ENCODE assay signal across 1 cellular context in the genomic region with DNA sequence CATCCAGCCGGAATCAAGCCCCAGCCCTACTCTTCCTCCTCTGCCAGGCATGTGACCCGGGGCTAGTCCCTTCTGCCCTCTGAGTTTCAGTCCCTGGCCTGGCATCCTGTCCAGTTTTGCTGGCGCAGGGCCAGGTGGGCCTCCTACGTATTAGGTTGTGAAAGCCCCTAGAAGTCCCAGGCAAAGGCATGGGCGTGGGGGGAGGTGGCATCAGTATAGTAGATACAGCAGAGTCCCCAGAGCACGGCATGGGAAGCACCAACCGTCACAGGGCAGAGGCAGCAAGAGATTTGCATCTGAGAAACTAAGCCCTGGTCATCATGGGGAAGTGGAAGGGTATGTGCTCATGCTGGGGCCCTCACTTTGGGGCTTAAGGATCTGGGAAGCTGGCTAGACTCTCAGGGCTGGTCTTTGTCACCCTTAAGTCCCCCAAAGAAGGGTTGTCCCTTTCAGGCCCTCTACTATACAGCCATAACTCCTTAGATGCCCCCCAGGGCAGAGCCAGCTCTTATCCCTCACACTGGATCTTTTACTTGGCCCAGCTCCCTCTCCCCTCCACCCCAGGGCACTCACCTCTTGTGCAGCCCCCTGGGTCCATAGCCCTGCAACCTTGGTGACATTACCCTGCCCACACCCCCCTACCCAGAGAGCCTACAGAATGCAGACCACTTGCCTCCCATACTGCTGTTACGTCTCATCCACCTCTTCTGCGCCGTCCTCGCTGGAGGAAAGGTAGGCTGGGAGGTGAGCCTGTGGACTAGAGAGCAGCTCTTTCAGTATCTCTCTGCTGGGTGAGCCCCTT.
A peak's percentile ranks its signal among the peaks of the same experiment; 100 is the strongest.
TF ChIP-seq lines count a peak whose summit lies in the region.

No MANE protein-coding gene starts in this region.

TF ChIP-seq in GM12878, 131 proteins besides CTCF, POLR2A, EP300 and RAD21 (continued from another document and continues in another):
- TF ChIP-seq, protein P1, sequence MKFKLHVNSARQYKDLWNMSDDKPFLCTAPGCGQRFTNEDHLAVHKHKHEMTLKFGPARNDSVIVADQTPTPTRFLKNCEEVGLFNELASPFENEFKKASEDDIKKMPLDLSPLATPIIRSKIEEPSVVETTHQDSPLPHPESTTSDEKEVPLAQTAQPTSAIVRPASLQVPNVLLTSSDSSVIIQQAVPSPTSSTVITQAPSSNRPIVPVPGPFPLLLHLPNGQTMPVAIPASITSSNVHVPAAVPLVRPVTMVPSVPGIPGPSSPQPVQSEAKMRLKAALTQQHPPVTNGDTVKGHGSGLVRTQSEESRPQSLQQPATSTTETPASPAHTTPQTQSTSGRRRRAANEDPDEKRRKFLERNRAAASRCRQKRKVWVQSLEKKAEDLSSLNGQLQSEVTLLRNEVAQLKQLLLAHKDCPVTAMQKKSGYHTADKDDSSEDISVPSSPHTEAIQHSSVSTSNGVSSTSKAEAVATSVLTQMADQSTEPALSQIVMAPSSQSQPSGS (IDR thresholded peaks at IDR 0.05; ENCODE audit: low read length): no peak
- no peak for TF ChIP-seq TCF3 (IDR thresholded peaks at IDR 0.05; ENCODE audit: borderline replicate concordance, insufficient read depth, low read depth, low read length)
- TF ChIP-seq, protein P2, sequence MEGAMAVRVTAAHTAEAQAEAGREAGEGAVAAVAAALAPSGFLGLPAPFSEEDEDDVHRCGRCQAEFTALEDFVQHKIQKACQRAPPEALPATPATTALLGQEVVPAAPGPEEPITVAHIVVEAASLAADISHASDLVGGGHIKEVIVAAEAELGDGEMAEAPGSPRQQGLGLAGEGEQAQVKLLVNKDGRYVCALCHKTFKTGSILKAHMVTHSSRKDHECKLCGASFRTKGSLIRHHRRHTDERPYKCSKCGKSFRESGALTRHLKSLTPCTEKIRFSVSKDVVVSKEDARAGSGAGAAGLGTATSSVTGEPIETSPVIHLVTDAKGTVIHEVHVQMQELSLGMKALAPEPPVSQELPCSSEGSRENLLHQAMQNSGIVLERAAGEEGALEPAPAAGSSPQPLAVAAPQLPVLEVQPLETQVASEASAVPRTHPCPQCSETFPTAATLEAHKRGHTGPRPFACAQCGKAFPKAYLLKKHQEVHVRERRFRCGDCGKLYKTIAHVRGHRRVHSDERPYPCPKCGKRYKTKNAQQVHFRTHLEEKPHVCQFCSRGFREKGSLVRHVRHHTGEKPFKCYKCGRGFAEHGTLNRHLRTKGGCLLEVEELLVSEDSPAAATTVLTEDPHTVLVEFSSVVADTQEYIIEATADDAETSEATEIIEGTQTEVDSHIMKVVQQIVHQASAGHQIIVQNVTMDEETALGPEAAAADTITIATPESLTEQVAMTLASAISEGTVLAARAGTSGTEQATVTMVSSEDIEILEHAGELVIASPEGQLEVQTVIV (IDR thresholded peaks at IDR 0.05; ENCODE audit: borderline replicate concordance, partially characterized antibody): no peak
- TF ChIP-seq FOXK2 (IDR thresholded peaks at IDR 0.05): no peak
- TF ChIP-seq SP1 (IDR thresholded peaks at IDR 0.05; ENCODE audit: low read depth, low read length): no peak
- TF ChIP-seq CREM (IDR thresholded peaks at IDR 0.05; ENCODE audit: low read depth): peak; percentile 64; the same call in 1 of the 2 replicates
- no peak for TF ChIP-seq KAT2A (conservative IDR thresholded peaks at IDR 0.05; ENCODE audit: control insufficient read depth, low read depth, low read length)
- TF ChIP-seq, protein P3, sequence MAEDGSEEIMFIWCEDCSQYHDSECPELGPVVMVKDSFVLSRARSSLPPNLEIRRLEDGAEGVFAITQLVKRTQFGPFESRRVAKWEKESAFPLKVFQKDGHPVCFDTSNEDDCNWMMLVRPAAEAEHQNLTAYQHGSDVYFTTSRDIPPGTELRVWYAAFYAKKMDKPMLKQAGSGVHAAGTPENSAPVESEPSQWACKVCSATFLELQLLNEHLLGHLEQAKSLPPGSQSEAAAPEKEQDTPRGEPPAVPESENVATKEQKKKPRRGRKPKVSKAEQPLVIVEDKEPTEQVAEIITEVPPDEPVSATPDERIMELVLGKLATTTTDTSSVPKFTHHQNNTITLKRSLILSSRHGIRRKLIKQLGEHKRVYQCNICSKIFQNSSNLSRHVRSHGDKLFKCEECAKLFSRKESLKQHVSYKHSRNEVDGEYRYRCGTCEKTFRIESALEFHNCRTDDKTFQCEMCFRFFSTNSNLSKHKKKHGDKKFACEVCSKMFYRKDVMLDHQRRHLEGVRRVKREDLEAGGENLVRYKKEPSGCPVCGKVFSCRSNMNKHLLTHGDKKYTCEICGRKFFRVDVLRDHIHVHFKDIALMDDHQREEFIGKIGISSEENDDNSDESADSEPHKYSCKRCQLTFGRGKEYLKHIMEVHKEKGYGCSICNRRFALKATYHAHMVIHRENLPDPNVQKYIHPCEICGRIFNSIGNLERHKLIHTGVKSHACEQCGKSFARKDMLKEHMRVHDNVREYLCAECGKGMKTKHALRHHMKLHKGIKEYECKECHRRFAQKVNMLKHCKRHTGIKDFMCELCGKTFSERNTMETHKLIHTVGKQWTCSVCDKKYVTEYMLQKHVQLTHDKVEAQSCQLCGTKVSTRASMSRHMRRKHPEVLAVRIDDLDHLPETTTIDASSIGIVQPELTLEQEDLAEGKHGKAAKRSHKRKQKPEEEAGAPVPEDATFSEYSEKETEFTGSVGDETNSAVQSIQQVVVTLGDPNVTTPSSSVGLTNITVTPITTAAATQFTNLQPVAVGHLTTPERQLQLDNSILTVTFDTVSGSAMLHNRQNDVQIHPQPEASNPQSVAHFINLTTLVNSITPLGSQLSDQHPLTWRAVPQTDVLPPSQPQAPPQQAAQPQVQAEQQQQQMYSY (CRISPR knock-in tag; IDR thresholded peaks at IDR 0.05): no peak
- no peak for TF ChIP-seq SMAD5 (IDR thresholded peaks at IDR 0.05; ENCODE audit: low read depth)
- TF ChIP-seq POLR2AphosphoS2 (IDR thresholded peaks at IDR 0.05; ENCODE audit: low read depth, low read length): no peak
- TF ChIP-seq, protein P4, sequence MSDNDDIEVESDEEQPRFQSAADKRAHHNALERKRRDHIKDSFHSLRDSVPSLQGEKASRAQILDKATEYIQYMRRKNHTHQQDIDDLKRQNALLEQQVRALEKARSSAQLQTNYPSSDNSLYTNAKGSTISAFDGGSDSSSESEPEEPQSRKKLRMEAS (IDR thresholded peaks at IDR 0.05; ENCODE audit: low read depth, low read length): no peak
- TF ChIP-seq JUND (IDR thresholded peaks at IDR 0.05; ENCODE audit: low read depth, low read length): no peak
- no peak for TF ChIP-seq IRF4 (IDR thresholded peaks at IDR 0.05; ENCODE audit: low read depth, low read length)
- TF ChIP-seq, protein P5, sequence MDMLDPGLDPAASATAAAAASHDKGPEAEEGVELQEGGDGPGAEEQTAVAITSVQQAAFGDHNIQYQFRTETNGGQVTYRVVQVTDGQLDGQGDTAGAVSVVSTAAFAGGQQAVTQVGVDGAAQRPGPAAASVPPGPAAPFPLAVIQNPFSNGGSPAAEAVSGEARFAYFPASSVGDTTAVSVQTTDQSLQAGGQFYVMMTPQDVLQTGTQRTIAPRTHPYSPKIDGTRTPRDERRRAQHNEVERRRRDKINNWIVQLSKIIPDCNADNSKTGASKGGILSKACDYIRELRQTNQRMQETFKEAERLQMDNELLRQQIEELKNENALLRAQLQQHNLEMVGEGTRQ (IDR thresholded peaks at IDR 0.05; ENCODE audit: borderline replicate concordance, low read depth, low read length): no peak
- 0 out of 2 replicates have a peak, but pooled peaks have one; percentile 83 for TF ChIP-seq DPF2 (IDR thresholded peaks at IDR 0.05)
- TF ChIP-seq RFX5 (IDR thresholded peaks at IDR 0.05; ENCODE audit: low read depth, low read length): no peak
- TF ChIP-seq GATAD2B (conservative IDR thresholded peaks at IDR 0.05; ENCODE audit: low read depth): peak; percentile 94
- TF ChIP-seq, protein P6, sequence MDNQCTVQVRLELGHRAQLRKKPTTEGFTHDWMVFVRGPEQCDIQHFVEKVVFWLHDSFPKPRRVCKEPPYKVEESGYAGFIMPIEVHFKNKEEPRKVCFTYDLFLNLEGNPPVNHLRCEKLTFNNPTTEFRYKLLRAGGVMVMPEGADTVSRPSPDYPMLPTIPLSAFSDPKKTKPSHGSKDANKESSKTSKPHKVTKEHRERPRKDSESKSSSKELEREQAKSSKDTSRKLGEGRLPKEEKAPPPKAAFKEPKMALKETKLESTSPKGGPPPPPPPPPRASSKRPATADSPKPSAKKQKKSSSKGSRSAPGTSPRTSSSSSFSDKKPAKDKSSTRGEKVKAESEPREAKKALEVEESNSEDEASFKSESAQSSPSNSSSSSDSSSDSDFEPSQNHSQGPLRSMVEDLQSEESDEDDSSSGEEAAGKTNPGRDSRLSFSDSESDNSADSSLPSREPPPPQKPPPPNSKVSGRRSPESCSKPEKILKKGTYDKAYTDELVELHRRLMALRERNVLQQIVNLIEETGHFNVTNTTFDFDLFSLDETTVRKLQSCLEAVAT (IDR thresholded peaks at IDR 0.05): no peak
- no peak for TF ChIP-seq KDM1A (IDR thresholded peaks at IDR 0.05; ENCODE audit: borderline replicate concordance)
- TF ChIP-seq ATF7 (IDR thresholded peaks at IDR 0.05; ENCODE audit: low read depth): peak; percentile 58
- peak; percentile 94 for TF ChIP-seq IKZF1 (conservative IDR thresholded peaks at IDR 0.05)
- no peak for TF ChIP-seq HCFC1 (IDR thresholded peaks at IDR 0.05; ENCODE audit: low read length)
- TF ChIP-seq, protein P7, sequence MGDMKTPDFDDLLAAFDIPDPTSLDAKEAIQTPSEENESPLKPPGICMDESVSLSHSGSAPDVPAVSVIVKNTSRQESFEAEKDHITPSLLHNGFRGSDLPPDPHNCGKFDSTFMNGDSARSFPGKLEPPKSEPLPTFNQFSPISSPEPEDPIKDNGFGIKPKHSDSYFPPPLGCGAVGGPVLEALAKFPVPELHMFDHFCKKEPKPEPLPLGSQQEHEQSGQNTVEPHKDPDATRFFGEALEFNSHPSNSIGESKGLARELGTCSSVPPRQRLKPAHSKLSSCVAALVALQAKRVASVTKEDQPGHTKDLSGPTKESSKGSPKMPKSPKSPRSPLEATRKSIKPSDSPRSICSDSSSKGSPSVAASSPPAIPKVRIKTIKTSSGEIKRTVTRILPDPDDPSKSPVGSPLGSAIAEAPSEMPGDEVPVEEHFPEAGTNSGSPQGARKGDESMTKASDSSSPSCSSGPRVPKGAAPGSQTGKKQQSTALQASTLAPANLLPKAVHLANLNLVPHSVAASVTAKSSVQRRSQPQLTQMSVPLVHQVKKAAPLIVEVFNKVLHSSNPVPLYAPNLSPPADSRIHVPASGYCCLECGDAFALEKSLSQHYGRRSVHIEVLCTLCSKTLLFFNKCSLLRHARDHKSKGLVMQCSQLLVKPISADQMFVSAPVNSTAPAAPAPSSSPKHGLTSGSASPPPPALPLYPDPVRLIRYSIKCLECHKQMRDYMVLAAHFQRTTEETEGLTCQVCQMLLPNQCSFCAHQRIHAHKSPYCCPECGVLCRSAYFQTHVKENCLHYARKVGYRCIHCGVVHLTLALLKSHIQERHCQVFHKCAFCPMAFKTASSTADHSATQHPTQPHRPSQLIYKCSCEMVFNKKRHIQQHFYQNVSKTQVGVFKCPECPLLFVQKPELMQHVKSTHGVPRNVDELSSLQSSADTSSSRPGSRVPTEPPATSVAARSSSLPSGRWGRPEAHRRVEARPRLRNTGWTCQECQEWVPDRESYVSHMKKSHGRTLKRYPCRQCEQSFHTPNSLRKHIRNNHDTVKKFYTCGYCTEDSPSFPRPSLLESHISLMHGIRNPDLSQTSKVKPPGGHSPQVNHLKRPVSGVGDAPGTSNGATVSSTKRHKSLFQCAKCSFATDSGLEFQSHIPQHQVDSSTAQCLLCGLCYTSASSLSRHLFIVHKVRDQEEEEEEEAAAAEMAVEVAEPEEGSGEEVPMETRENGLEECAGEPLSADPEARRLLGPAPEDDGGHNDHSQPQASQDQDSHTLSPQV (IDR thresholded peaks at IDR 0.05): peak; percentile 29; the same call in 1 of the 2 replicates
- TF ChIP-seq, protein P8, sequence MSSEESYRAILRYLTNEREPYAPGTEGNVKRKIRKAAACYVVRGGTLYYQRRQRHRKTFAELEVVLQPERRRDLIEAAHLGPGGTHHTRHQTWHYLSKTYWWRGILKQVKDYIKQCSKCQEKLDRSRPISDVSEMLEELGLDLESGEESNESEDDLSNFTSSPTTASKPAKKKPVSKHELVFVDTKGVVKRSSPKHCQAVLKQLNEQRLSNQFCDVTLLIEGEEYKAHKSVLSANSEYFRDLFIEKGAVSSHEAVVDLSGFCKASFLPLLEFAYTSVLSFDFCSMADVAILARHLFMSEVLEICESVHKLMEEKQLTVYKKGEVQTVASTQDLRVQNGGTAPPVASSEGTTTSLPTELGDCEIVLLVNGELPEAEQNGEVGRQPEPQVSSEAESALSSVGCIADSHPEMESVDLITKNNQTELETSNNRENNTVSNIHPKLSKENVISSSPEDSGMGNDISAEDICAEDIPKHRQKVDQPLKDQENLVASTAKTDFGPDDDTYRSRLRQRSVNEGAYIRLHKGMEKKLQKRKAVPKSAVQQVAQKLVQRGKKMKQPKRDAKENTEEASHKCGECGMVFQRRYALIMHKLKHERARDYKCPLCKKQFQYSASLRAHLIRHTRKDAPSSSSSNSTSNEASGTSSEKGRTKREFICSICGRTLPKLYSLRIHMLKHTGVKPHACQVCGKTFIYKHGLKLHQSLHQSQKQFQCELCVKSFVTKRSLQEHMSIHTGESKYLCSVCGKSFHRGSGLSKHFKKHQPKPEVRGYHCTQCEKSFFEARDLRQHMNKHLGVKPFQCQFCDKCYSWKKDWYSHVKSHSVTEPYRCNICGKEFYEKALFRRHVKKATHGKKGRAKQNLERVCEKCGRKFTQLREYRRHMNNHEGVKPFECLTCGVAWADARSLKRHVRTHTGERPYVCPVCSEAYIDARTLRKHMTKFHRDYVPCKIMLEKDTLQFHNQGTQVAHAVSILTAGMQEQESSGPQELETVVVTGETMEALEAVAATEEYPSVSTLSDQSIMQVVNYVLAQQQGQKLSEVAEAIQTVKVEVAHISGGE (CRISPR knock-in tag; IDR thresholded peaks at IDR 0.05): no peak
- TF ChIP-seq, protein P9, sequence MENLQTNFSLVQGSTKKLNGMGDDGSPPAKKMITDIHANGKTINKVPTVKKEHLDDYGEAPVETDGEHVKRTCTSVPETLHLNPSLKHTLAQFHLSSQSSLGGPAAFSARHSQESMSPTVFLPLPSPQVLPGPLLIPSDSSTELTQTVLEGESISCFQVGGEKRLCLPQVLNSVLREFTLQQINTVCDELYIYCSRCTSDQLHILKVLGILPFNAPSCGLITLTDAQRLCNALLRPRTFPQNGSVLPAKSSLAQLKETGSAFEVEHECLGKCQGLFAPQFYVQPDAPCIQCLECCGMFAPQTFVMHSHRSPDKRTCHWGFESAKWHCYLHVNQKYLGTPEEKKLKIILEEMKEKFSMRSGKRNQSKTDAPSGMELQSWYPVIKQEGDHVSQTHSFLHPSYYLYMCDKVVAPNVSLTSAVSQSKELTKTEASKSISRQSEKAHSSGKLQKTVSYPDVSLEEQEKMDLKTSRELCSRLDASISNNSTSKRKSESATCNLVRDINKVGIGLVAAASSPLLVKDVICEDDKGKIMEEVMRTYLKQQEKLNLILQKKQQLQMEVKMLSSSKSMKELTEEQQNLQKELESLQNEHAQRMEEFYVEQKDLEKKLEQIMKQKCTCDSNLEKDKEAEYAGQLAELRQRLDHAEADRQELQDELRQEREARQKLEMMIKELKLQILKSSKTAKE (IDR thresholded peaks at IDR 0.05; ENCODE audit: low read depth, poor library complexity, severe bottlenecking): peak; percentile 74
- 0 out of 2 replicates have a peak, but pooled peaks have one; percentile 3 for TF ChIP-seq NR2C1 (IDR thresholded peaks at IDR 0.05)
- TF ChIP-seq SMARCA5 (IDR thresholded peaks at IDR 0.05): peak; percentile 64; the same call in 1 of the 2 replicates
- no peak for TF ChIP-seq ZNF384 (IDR thresholded peaks at IDR 0.05; ENCODE audit: borderline replicate concordance, low read depth, low read length)
- TF ChIP-seq KLF5 (IDR thresholded peaks at IDR 0.05; ENCODE audit: partially characterized antibody): peak; percentile 78
- TF ChIP-seq RCOR1 (conservative IDR thresholded peaks at IDR 0.05; ENCODE audit: low read depth, low read length): no peak
- no peak for TF ChIP-seq YBX1 (IDR thresholded peaks at IDR 0.05)
- TF ChIP-seq RB1 (IDR thresholded peaks at IDR 0.05; ENCODE audit: borderline replicate concordance): no peak
